In genomic region chr9:121529237-121529987, GRCh38 we compare ENCODE assay signal across 7 cellular contexts. TPM values are rescaled to one million over a fixed set of nuclear protein-coding genes. Genes with fewer than 3 reads are reported as not detected.
A peak's percentile ranks its signal among the peaks of the same experiment; 100 is the strongest.
DNase-seq lines count a peak whose midpoint lies in the region; ATAC-seq and TF ChIP-seq lines count a peak whose summit lies in the region.

No MANE protein-coding gene starts in this region.

- H3K4me1 ChIP-seq in uterus = no peaks in the 10 kb centered on the region

- no peaks in the 10 kb centered on the region for H3K36me3 ChIP-seq in uterus

- TF ChIP-seq CTCF in lower leg skin (IDR thresholded peaks at IDR 0.05) = no peak
- no peak for TF ChIP-seq CTCF in uterus (IDR thresholded peaks at IDR 0.05)

- H3K9me3 ChIP-seq in uterus = no peaks in the 10 kb centered on the region

- TF ChIP-seq POLR2A in lower leg skin (IDR thresholded peaks at IDR 0.05) = no peak
- no peak for TF ChIP-seq POLR2A in uterus (IDR thresholded peaks at IDR 0.05)

- no peak for ATAC-seq in HG02571 (IDR thresholded peaks at IDR 0.05; ENCODE audit: unreplicated experiment)

- WGBS in lower leg skin, 2 donors = 20 to 22% methylated on average over 11 of the region's 11 CpGs

- no peak overlapping the region for H3K27ac ChIP-seq in uterus

- H3K4me3 ChIP-seq in lower leg skin (ENCODE audit: low read depth, poor library complexity, severe bottlenecking) (no peak overlapping the region), uterus (no peak overlapping the region)

- intact Hi-C loops in lower leg skin (cut with DNase I; ENCODE audit: low total_unique reads) = no loop called here
- intact Hi-C loops in uterus (cut with DNase I; ENCODE audit: low total_unique reads) = no loop called here

- no peaks in the 10 kb centered on the region for H3K27me3 ChIP-seq in uterus

- DNase-seq in NCI-H1092 treated with DMSO at 0.1 percent for 48 hours (lab: John Stamatoyannopoulos, UW) (peak; percentile 41), dermis microvascular lymphatic vessel endothelial cell (ENCODE audit: low read depth in 2 of 2) (peak; percentile 99 to 100), lower leg skin (ENCODE audit: low spot score in 2 of 2) (peak; percentile 87 to 97), uterus (peak; percentile 88 to 91)
- no peak for DNase-seq in activated CD4-positive, alpha-beta T cell treated with anti-CD3 and anti-CD28 coated beads for 1 hour
- no peak for DNase-seq in activated CD4-positive, CD25-positive, alpha-beta regulatory T cell treated with anti-CD3 and anti-CD28 coated beads, Interleukin-2, amount 50 U/mL, for 72 hours

RNA-seq across cellular contexts. Expression of gene GGTA1, which starts 29.8 kb away (rescaled TPM):
- total RNA-seq in dermis microvascular lymphatic vessel endothelial cell = 4.9 and 13.4 TPM in 2 replicates
- total RNA-seq in lower leg skin = 10 to 100 TPM in 1 of 4 donors, 1 to 10 TPM in 3; 5.4 to 11.9 (median 8.0) TPM
- 10 to 100 TPM in 1 of 4 donors, 1 to 10 TPM in 2, under 1 TPM in 1; 0.77 to 16.3 (median 6.0) TPM for total RNA-seq in uterus

Comparison
In these comparisons a context has a peak if more than half of its experiments do, and no peak if none do; other contexts are left out.
1. DNase-seq: peak in NCI-H1092 treated with DMSO at 0.1 percent for 48 hours (single experiment), dermis microvascular lymphatic vessel endothelial cell (2 of 2), lower leg skin (2 of 2) and uterus (2 of 2); none in activated CD4-positive, alpha-beta T cell treated with anti-CD3 and anti-CD28 coated beads for 1 hour (single experiment) and activated CD4-positive, CD25-positive, alpha-beta regulatory T cell treated with anti-CD3 and anti-CD28 coated beads, Interleukin-2, amount 50 U/mL, for 72 hours (single experiment).